Comparison of ENCODE assay signal across 9 cellular contexts in the genomic region with DNA sequence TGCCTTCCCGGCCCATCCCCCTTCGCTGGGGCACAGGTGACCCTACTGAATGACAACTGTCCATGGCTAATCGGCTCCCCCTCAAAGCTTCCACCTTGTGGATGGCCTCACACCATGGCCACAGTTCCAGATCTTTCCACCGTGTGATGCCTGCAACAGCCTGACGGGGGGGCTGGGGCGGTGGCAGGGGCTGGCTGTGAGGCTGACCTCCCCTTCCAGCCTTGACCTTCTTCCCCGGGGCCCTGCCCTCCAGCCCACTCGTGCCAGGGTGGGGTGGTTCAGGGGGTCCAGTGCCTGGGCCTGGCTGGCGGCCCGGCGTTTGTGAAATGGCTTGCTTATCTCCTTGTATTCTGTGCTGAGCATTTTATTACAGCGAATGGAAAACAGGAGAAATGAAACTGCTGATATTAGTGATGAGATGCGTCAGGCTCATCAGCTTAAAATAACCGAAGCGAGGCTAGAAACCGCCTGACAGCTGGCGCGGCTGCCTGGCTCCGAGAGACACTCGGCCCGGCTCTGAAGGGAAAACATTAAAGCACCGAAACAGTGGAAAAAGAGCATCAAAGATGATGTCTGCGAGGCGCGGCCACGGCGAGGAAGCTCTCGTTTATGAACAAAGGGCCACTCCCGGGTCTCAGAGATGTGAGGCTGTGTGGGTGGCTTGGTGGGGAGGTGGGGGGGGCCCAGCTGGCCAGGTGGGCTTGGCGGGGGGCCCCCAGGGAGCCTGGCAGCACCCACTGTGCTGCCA. TPM values are rescaled to one million over a fixed set of nuclear protein-coding genes. Genes with fewer than 3 reads are reported as not detected.
DNase-seq lines count a peak whose midpoint lies in the region; FAIRE-seq and TF ChIP-seq lines count a peak whose summit lies in the region.
"Had no signal": no experiment of that assay in that cellular context is flagged by ENCODE, and none has a peak within 500 bp of the region (broad histone marks: within the 10 kb centered on the region; RNA-seq: fewer than 3 reads in every experiment).

No MANE protein-coding gene starts in this region.

- FAIRE-seq in small intestine (lab: Jason Lieb, UNC), result no peak

- no peaks in the 10 kb centered on the region for H3K9me3 Mint-ChIP-seq in IgD-negative memory B cell
- peaks cover 6% of the 10 kb centered on the region for H3K9me3 Mint-ChIP-seq in activated T-cell treated with anti-CD3 and anti-CD28 coated beads, Interleukin-2, amount 50 U/mL, for 24 hours

- TF ChIP-seq CTCF in cardiac muscle cell (IDR thresholded peaks at IDR 0.05; ENCODE audit: low read depth, low read length), result peak; percentile 44

- H3K4me3 Mint-ChIP-seq in IgD-negative memory B cell, result peak overlapping the region; percentile 75 to 92 (median 82)
- H3K4me3 Mint-ChIP-seq in activated T-cell treated with anti-CD3 and anti-CD28 coated beads, Interleukin-2, amount 50 U/mL, for 24 hours, result peak overlapping the region; percentile 88

- H3K4me1 ChIP-seq in cardiac muscle cell (ENCODE audit: low read depth) (no peaks in the 10 kb centered on the region), small intestine (ENCODE audit: control insufficient read depth in 2 of 2, insufficient read depth in 1 of 2, low read depth in 1 of 2, low read length in 1 of 2) (peaks cover 0 to 3% of the 10 kb centered on the region in 2 donors)
- H3K4me1 ChIP-seq: Caco-2 had no signal

- H3K27ac ChIP-seq in cardiac muscle cell (no peak overlapping the region), small intestine (ENCODE audit: low read depth in 1 of 2, low read length in 1 of 2) (peak overlapping the region in 1 of 2 donors; percentile 57)

- no peaks in the 10 kb centered on the region for H3K27me3 ChIP-seq in cardiac muscle cell
- H3K27me3 ChIP-seq in small intestine (ENCODE audit: control insufficient read depth in 2 of 2, insufficient read depth in 2 of 2, low read length in 2 of 2), result peaks cover 0 to 6% of the 10 kb centered on the region in 2 donors

- H3K4me1 Mint-ChIP-seq in IgD-negative memory B cell, result peaks cover 11 to 17% (median 14%) of the 10 kb centered on the region in 3 donors
- H3K4me1 Mint-ChIP-seq in activated T-cell treated with anti-CD3 and anti-CD28 coated beads, Interleukin-2, amount 50 U/mL, for 24 hours (ENCODE audit: low read depth), result peaks cover 70% of the 10 kb centered on the region

- peaks cover 19% of the 10 kb centered on the region for H3K27me3 Mint-ChIP-seq in IgD-negative memory B cell
- H3K27me3 Mint-ChIP-seq in activated T-cell treated with anti-CD3 and anti-CD28 coated beads, Interleukin-2, amount 50 U/mL, for 24 hours, result no peaks in the 10 kb centered on the region

- H3K27ac Mint-ChIP-seq in IgD-negative memory B cell, result peak overlapping the region; percentile 47 to 91 (median 90)
- H3K27ac Mint-ChIP-seq in activated T-cell treated with anti-CD3 and anti-CD28 coated beads, Interleukin-2, amount 50 U/mL, for 24 hours, result peak overlapping the region; percentile 97

- no peak overlapping the region for H3K4me3 ChIP-seq in cardiac muscle cell
- peak overlapping the region in 1 of 2 donors; percentile 14 for H3K4me3 ChIP-seq in small intestine (ENCODE audit: low read depth in 1 of 2, low read length in 2 of 2)

- H3K36me3 ChIP-seq in cardiac muscle cell (no peaks in the 10 kb centered on the region), small intestine (ENCODE audit: control insufficient read depth in 2 of 2, insufficient read depth in 2 of 2, low read length in 2 of 2) (no peaks in the 10 kb centered on the region)

- no peaks in the 10 kb centered on the region for H3K9me3 ChIP-seq in cardiac muscle cell (ENCODE audit: low read depth)
- no peaks in the 10 kb centered on the region for H3K9me3 ChIP-seq in small intestine (ENCODE audit: control insufficient read depth, low read depth)
- H3K9me3 ChIP-seq: Caco-2 had no signal

- WGBS in small intestine, 3 donors, result 5 to 18% (median 16%) methylated on average over 30 of the region's 30 CpGs

- H3K36me3 Mint-ChIP-seq in IgD-negative memory B cell, result peaks cover 2% of the 10 kb centered on the region
- peaks cover 27% of the 10 kb centered on the region for H3K36me3 Mint-ChIP-seq in activated T-cell treated with anti-CD3 and anti-CD28 coated beads, Interleukin-2, amount 50 U/mL, for 24 hours (ENCODE audit: low read depth)

- DNase-seq in NCI-H1436 (lab: John Stamatoyannopoulos, UW) (peak; percentile 12), NCI-H1436 treated with DMSO at 0.1 percent for 48 hours (lab: John Stamatoyannopoulos, UW) (no peak), cardiac muscle cell (ENCODE audit: low read depth in 1 of 2, low spot score in 1 of 2) (peak in 1 of 2 donors; percentile 57), small intestine (peak; percentile 24), UCSD-AML1 (lab: John Stamatoyannopoulos, UW; ENCODE audit: unreplicated experiment) (no peak), T1000 (lab: John Stamatoyannopoulos, UW) (no peak)
- peak; percentile 80 for DNase-seq in activated T-cell treated with anti-CD3 and anti-CD28 coated beads, Interleukin-2, amount 50 U/mL, for 24 hours

RNA-seq across cellular contexts. Expression of a gene that starts 0.9 kb away (rescaled TPM):
- polyA plus RNA-seq in IgD-negative memory B cell, result 0.19 TPM
- total RNA-seq in cardiac muscle cell, result not detected in 2 replicates
- not detected in 2 replicates for polyA plus RNA-seq in cardiac muscle cell
- polyA plus RNA-seq in small intestine, result 1 to 10 TPM in 1 of 3 donors, under 1 TPM in 1, not detected in 1; 0.27 to 1.2 TPM
- total RNA-seq: Caco-2 had no signal

RNA-seq across cellular contexts. Expression of a gene that starts 9.9 kb away (rescaled TPM):
- polyA plus RNA-seq in IgD-negative memory B cell, result not detected
- not detected in 2 replicates for total RNA-seq in cardiac muscle cell
- not detected in 2 replicates for polyA plus RNA-seq in cardiac muscle cell
- polyA plus RNA-seq in small intestine, result under 1 TPM in 1 of 3 donors, not detected in 2; 0.04 TPM
- total RNA-seq: Caco-2 had no signal

RNA-seq across cellular contexts. Expression of a gene that starts 50.6 kb away (rescaled TPM):
- not detected for polyA plus RNA-seq in IgD-negative memory B cell
- 0.56 and 1.8 TPM in 2 replicates for total RNA-seq in cardiac muscle cell
- 0.13 and 1.6 TPM in 2 replicates for polyA plus RNA-seq in cardiac muscle cell
- polyA plus RNA-seq in small intestine, result 100 to 1,000 TPM in 1 of 3 donors, 10 to 100 TPM in 1, 1 to 10 TPM in 1; 3.3 to 102 (median 82.3) TPM

Comparison
In these comparisons a context has a peak if more than half of its experiments do, and no peak if none do; other contexts are left out.
1. DNase-seq: peak in NCI-H1436 (single experiment), activated T-cell treated with anti-CD3 and anti-CD28 coated beads, Interleukin-2, amount 50 U/mL, for 24 hours (single experiment) and small intestine (single experiment); none in NCI-H1436 treated with DMSO at 0.1 percent for 48 hours (single experiment), UCSD-AML1 (single experiment) and T1000 (single experiment).